In the genomic region with DNA sequence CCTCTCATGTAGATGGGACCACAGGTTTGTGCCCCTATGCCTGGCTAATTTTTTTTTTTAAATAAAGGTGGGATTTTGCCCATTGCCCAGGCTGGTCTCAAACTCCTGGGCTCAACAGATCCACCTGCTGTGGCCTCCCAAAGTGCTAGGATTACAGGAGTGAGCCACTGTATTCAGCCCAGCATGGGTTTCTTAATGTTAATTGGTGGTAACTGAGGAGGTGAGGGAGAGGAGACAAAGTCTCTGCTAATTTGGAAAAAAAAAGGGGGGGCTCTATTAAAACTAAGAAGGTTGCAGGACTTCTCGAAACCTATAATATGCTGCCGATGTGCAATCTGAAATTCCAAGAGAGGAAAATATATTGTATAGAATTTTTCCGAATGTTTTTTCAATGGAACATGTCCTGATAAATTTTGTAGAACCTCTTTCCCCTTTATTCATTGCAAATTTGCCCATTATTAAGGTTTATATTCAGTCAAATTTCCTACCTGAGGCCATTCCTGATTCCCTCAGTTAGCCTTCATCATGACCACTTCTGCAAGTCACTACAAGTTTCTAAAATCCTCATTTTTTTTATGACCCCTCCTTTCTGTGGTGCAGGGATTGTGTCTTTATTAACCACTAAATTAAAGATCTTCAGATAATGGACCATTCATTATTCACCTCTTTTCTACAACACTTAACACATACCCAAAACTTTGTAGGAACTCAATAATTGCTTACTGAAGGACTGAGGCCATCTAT, we compare ENCODE assay signal across 29 cellular contexts. TPM values are rescaled to one million over a fixed set of nuclear protein-coding genes. Genes with fewer than 3 reads are reported as not detected.
"Had no signal": no experiment of that assay in that cellular context is flagged by ENCODE, and none has a peak within 500 bp of the region (broad histone marks: within the 10 kb centered on the region; RNA-seq: fewer than 3 reads in every experiment).

No MANE protein-coding gene starts in this region.

- FAIRE-seq: small intestine had no signal

- H3K4me3 Mint-ChIP-seq: naive thymus-derived CD4-positive, alpha-beta T cell; natural killer cell; nephron; neural progenitor cell; stimulated activated effector memory CD8-positive, alpha-beta T cell treated with anti-CD3 and anti-CD28 coated beads, Interleukin-12 subunit alpha, Interleukin-12 subunit beta, amount 100 ng/mL, for 72 hours; stimulated activated naive B cell treated with anti-CD40 and anti-IgM and Interleukin-4, amounts not matched to agents 10 μg/mL and 1 μg/mL and 100 μg/mL, for 72 hours; stimulated activated naive CD8-positive, alpha-beta T cell treated with anti-CD3 and anti-CD28 coated beads, Interleukin-15, Interleukin-2, amounts not matched to agents 100 ng/mL and 50 ng/mL, for 24 hours; type B pancreatic cell had no signal

- H3K27me3 Mint-ChIP-seq: progenitor cell of endocrine pancreas; stimulated activated naive B cell treated with anti-CD40 and anti-IgM and Interleukin-4, amounts not matched to agents 10 μg/mL and 1 μg/mL and 100 μg/mL, for 72 hours; type B pancreatic cell had no signal

- DNase-seq: naive thymus-derived CD4-positive, alpha-beta T cell; natural killer cell; occipital lobe; ovary; posterior cingulate gyrus; psoas muscle; right cardiac atrium; small intestine; stimulated activated CD4-positive, alpha-beta T cell treated with anti-CD3 and anti-CD28 coated beads, Interleukin-15, amount 100 ng/mL, for 24 hours; stimulated activated CD4-positive, alpha-beta T cell treated with anti-CD3 and anti-CD28 coated beads, Interleukin-2, amount 100 ng/mL, for 24 hours; stimulated activated CD4-positive, alpha-beta T cell treated with anti-CD3 and anti-CD28 coated beads, Interleukin-2, amount 100 ng/mL, for 48 hours; stimulated activated CD4-positive, alpha-beta T cell treated with anti-CD3 and anti-CD28 coated beads, Interleukin-4, amount 100 ng/mL, for 24 hours; stimulated activated naive B cell treated with anti-CD40 and anti-IgM and Interleukin-4, amounts not matched to agents 10 μg/mL and 1 μg/mL and 100 μg/mL, for 72 hours; stimulated activated naive CD4-positive, alpha-beta T cell treated with Interleukin-2 at 50 U/mL for 16 hours; stomach; thyroid gland; upper lobe of right lung; uterus had no signal

- H3K27ac ChIP-seq: neural progenitor cell, ovary, parathyroid adenoma, psoas muscle, stomach, thoracic aorta, thyroid gland, tibial nerve, upper lobe of right lung, uterus had no signal

- H3K4me1 Mint-ChIP-seq: natural killer cell; nephron; neural progenitor cell; stimulated activated effector memory CD8-positive, alpha-beta T cell treated with anti-CD3 and anti-CD28 coated beads, Interleukin-12 subunit alpha, Interleukin-12 subunit beta, amount 100 ng/mL, for 72 hours; stimulated activated naive B cell treated with anti-CD40 and anti-IgM and Interleukin-4, amounts not matched to agents 10 μg/mL and 1 μg/mL and 100 μg/mL, for 72 hours had no signal

- ATAC-seq: naive thymus-derived CD4-positive, alpha-beta T cell; natural killer cell; psoas muscle; right cardiac atrium; sciatic nerve; stimulated activated effector memory CD8-positive, alpha-beta T cell treated with anti-CD3 and anti-CD28 coated beads, Interleukin-12 subunit alpha, Interleukin-12 subunit beta, amount 100 ng/mL, for 72 hours; stimulated activated naive B cell treated with anti-CD40 and anti-IgM and Interleukin-4, amounts not matched to agents 10 μg/mL and 1 μg/mL and 100 μg/mL, for 72 hours; upper lobe of right lung had no signal

- H2AFZ ChIP-seq: neural progenitor cell, parathyroid adenoma had no signal

- H3K9me3 Mint-ChIP-seq: naive thymus-derived CD4-positive, alpha-beta T cell; natural killer cell; nephron; neural progenitor cell; stimulated activated effector memory CD8-positive, alpha-beta T cell treated with anti-CD3 and anti-CD28 coated beads, Interleukin-12 subunit alpha, Interleukin-12 subunit beta, amount 100 ng/mL, for 72 hours; stimulated activated naive B cell treated with anti-CD40 and anti-IgM and Interleukin-4, amounts not matched to agents 10 μg/mL and 1 μg/mL and 100 μg/mL, for 72 hours; stimulated activated naive CD8-positive, alpha-beta T cell treated with anti-CD3 and anti-CD28 coated beads, Interleukin-15, Interleukin-2, amounts not matched to agents 100 ng/mL and 50 ng/mL, for 24 hours; type B pancreatic cell had no signal

- H3K4me1 ChIP-seq: parathyroid adenoma, psoas muscle, tibial nerve, upper lobe of right lung, uterus had no signal

- H3K4me3 ChIP-seq: neural progenitor cell, ovary, psoas muscle, stomach, thoracic aorta, thyroid gland, tibial nerve, upper lobe of right lung, uterus had no signal

- H3K27me3 ChIP-seq: neural progenitor cell, ovary, stomach, thyroid gland, tibial nerve, upper lobe of right lung, uterus had no signal

- H3K4me2 ChIP-seq: neural progenitor cell had no signal

- H3K79me2 ChIP-seq: parathyroid adenoma had no signal

- H3K36me3 Mint-ChIP-seq: naive thymus-derived CD4-positive, alpha-beta T cell; natural killer cell; neural progenitor cell; stimulated activated effector memory CD8-positive, alpha-beta T cell treated with anti-CD3 and anti-CD28 coated beads, Interleukin-12 subunit alpha, Interleukin-12 subunit beta, amount 100 ng/mL, for 72 hours; stimulated activated naive B cell treated with anti-CD40 and anti-IgM and Interleukin-4, amounts not matched to agents 10 μg/mL and 1 μg/mL and 100 μg/mL, for 72 hours; type B pancreatic cell had no signal

- H3K36me3 ChIP-seq: neural progenitor cell, ovary, thyroid gland, uterus had no signal

- H3K9me3 ChIP-seq: ovary, psoas muscle, stomach, thoracic aorta, thyroid gland, tibial nerve, upper lobe of right lung, uterus had no signal

- H3K9ac ChIP-seq: neural progenitor cell, parathyroid adenoma had no signal

- H3K27ac Mint-ChIP-seq: naive thymus-derived CD4-positive, alpha-beta T cell; natural killer cell; neural progenitor cell; progenitor cell of endocrine pancreas; stimulated activated effector memory CD8-positive, alpha-beta T cell treated with anti-CD3 and anti-CD28 coated beads, Interleukin-12 subunit alpha, Interleukin-12 subunit beta, amount 100 ng/mL, for 72 hours; stimulated activated naive B cell treated with anti-CD40 and anti-IgM and Interleukin-4, amounts not matched to agents 10 μg/mL and 1 μg/mL and 100 μg/mL, for 72 hours; stimulated activated naive CD8-positive, alpha-beta T cell treated with anti-CD3 and anti-CD28 coated beads, Interleukin-15, Interleukin-2, amounts not matched to agents 100 ng/mL and 50 ng/mL, for 24 hours; type B pancreatic cell had no signal

RNA-seq across cellular contexts. Expression of a gene that starts 52.9 kb away (rescaled TPM):
- polyA plus RNA-seq: naive thymus-derived CD4-positive, alpha-beta T cell; neural cell had no signal
